In the genomic region with DNA sequence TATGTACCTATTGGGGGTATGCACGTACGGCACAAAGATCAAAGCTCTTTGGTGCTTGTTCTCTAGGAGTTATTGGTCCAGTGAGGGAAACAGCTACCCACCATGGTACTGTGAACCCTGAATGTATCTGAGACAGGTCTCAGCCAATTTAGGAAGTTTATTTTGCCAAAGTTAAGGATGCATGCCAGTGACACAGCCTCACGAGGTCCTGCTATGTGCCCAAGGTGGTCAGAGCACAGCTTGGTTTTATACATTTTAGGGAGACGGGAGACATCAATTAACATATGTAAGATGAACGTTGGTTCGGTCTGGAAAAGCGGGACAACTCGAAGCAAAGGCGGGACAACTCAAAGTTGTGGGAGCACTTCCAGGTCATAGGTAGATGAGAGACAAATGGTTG, we compare ENCODE assay signal across 23 cellular contexts.
DNase-seq lines count a peak whose midpoint lies in the region; ATAC-seq and TF ChIP-seq lines count a peak whose summit lies in the region.
"Had no signal": no experiment of that assay in that cellular context is flagged by ENCODE, and none has a peak within 500 bp of the region (broad histone marks: within the 10 kb centered on the region; RNA-seq: fewer than 3 reads in every experiment).

No MANE protein-coding gene starts in this region.

- H3K9me3 ChIP-seq in ascending aorta (no peaks in the 10 kb centered on the region), esophagus squamous epithelium (no peaks in the 10 kb centered on the region), thoracic aorta (no peaks in the 10 kb centered on the region)
- H3K9me3 ChIP-seq in CD8-positive, alpha-beta memory T cell (ENCODE audit: low read length) = no peaks in the 10 kb centered on the region
- H3K9me3 ChIP-seq: left lung had no signal

- peak overlapping the region; percentile 78 to 79 for H3K27ac ChIP-seq in ascending aorta
- H3K27ac ChIP-seq in esophagus squamous epithelium = peak overlapping the region; percentile 80 to 94 (median 90)
- H3K27ac ChIP-seq in thoracic aorta = peak overlapping the region; percentile 67 to 86
- H3K27ac ChIP-seq in CD8-positive, alpha-beta memory T cell (ENCODE audit: low read depth, low read length) = no peak overlapping the region
- H3K27ac ChIP-seq: parathyroid adenoma had no signal

- CTCF ChIA-PET in CD8-positive, alpha-beta memory T cell (lab: Charles Lee) = no interaction called here

- H3K36me3 ChIP-seq in ascending aorta (no peaks in the 10 kb centered on the region), esophagus squamous epithelium (no peaks in the 10 kb centered on the region), thoracic aorta (no peaks in the 10 kb centered on the region)
- H3K36me3 ChIP-seq in CD8-positive, alpha-beta memory T cell (ENCODE audit: insufficient read depth, low read length) = no peaks in the 10 kb centered on the region
- H3K36me3 ChIP-seq: cardiac muscle cell, left lung had no signal

- H3K27me3 Mint-ChIP-seq in nephron (ENCODE audit: low read depth) = peaks cover 4% of the 10 kb centered on the region
- H3K27me3 Mint-ChIP-seq in CD8-positive, alpha-beta memory T cell = peaks cover 5 to 7% of the 10 kb centered on the region in 2 donors

- POLR2A ChIA-PET in CD8-positive, alpha-beta memory T cell (lab: Charles Lee) = no interaction called here

- peak overlapping the region; percentile 89 to 98 (median 90) for H3K27ac Mint-ChIP-seq in nephron
- H3K27ac Mint-ChIP-seq in CD8-positive, alpha-beta memory T cell = no peak overlapping the region
- H3K27ac Mint-ChIP-seq: activated naive CD8-positive, alpha-beta T cell treated with anti-CD3 and anti-CD28 coated beads, Interleukin-2, amount 50 U/mL, for 24 hours; natural killer cell had no signal

- DNase-seq in ascending aorta (ENCODE audit: low spot score in 2 of 2) (no peak), esophagus squamous epithelium (lab: John Stamatoyannopoulos, UW) (no peak), thoracic aorta (ENCODE audit: low spot score) (no peak)
- no peak for DNase-seq in CD8-positive, alpha-beta memory T cell
- DNase-seq: activated CD4-positive, alpha-beta T cell treated with anti-CD3 and anti-CD28 coated beads, Interleukin-2, amount 50 U/mL, for 1 hour; activated CD8-positive, alpha-beta memory T cell treated with anti-CD3 and anti-CD28 coated beads, Interleukin-2, amount 50 U/mL, for 48 hours; activated effector memory CD4-positive, alpha-beta T cell treated with Interleukin-2 at 50 U/mL for 16 hours; activated naive CD8-positive, alpha-beta T cell treated with anti-CD3 and anti-CD28 coated beads, Interleukin-2, amount 50 U/mL, for 24 hours; EL; erythroblast; GOT3; left lung; natural killer cell; NCI-H1105; NCI-H2081; stimulated activated CD4-positive, alpha-beta T cell treated with anti-CD3 and anti-CD28 coated beads, Interleukin-12 subunit alpha, Interleukin-12 subunit beta, amount 100 ng/mL, for 4 hours; stimulated activated CD8-positive, alpha-beta memory T cell treated with anti-CD3 and anti-CD28 coated beads, Interleukin-4, amount 100 ng/mL, for 48 hours had no signal

- TF ChIP-seq POLR2A in esophagus squamous epithelium (IDR thresholded peaks at IDR 0.05) = no peak

- ATAC-seq in thoracic aorta (ENCODE audit: insufficient number of reproducible peaks, low FRiP score, low read depth) (no peak), HG02571 (IDR thresholded peaks at IDR 0.05; ENCODE audit: unreplicated experiment) (no peak), GM19455 (IDR thresholded peaks at IDR 0.05; ENCODE audit: unreplicated experiment) (no peak), HG02973 (IDR thresholded peaks at IDR 0.05; ENCODE audit: unreplicated experiment) (no peak)
- ATAC-seq: activated naive CD8-positive, alpha-beta T cell treated with anti-CD3 and anti-CD28 coated beads, Interleukin-2, amount 50 U/mL, for 24 hours; natural killer cell had no signal

- H3K27me3 ChIP-seq in ascending aorta (no peaks in the 10 kb centered on the region), esophagus squamous epithelium (no peaks in the 10 kb centered on the region), thoracic aorta (replicated peaks; ENCODE audit: insufficient read depth) (no peaks in the 10 kb centered on the region)
- H3K27me3 ChIP-seq in CD8-positive, alpha-beta memory T cell (ENCODE audit: insufficient read depth, low read length, poor library complexity, severe bottlenecking) = no peaks in the 10 kb centered on the region
- H3K27me3 ChIP-seq: cardiac muscle cell, left lung had no signal

- no peak overlapping the region for H3K4me3 ChIP-seq in ascending aorta
- no peak overlapping the region for H3K4me3 ChIP-seq in esophagus squamous epithelium
- no peak overlapping the region for H3K4me3 ChIP-seq in thoracic aorta
- H3K4me3 ChIP-seq in CD8-positive, alpha-beta memory T cell (ENCODE audit: low read length) = no peak overlapping the region
- H3K4me3 ChIP-seq: cardiac muscle cell, left lung had no signal

- H3K36me3 Mint-ChIP-seq in nephron (ENCODE audit: low read depth) = no peaks in the 10 kb centered on the region
- no peaks in the 10 kb centered on the region for H3K36me3 Mint-ChIP-seq in CD8-positive, alpha-beta memory T cell
- H3K36me3 Mint-ChIP-seq: natural killer cell had no signal

- no peak overlapping the region for H3K4me3 Mint-ChIP-seq in nephron
- H3K4me3 Mint-ChIP-seq in CD8-positive, alpha-beta memory T cell = no peak overlapping the region
- H3K4me3 Mint-ChIP-seq: activated naive CD8-positive, alpha-beta T cell treated with anti-CD3 and anti-CD28 coated beads, Interleukin-2, amount 50 U/mL, for 24 hours; natural killer cell had no signal

- intact Hi-C loops in ascending aorta (cut with DNase I) = loop anchor here (2.0 kb wide), 2 partner anchors 41 to 75 kb away; a partner anchor contains a TSS
- intact Hi-C loops in esophagus squamous epithelium (cut with DNase I) = no loop called here

- H3K4me1 Mint-ChIP-seq in nephron = peaks cover 55% of the 10 kb centered on the region
- no peaks in the 10 kb centered on the region for H3K4me1 Mint-ChIP-seq in CD8-positive, alpha-beta memory T cell
- H3K4me1 Mint-ChIP-seq: natural killer cell had no signal

- H3K4me1 ChIP-seq in ascending aorta (peaks cover 19 to 28% of the 10 kb centered on the region in 2 donors), esophagus squamous epithelium (peaks cover 30 to 64% (median 47%) of the 10 kb centered on the region in 3 donors), thoracic aorta (ENCODE audit: control insufficient read depth in 1 of 2, low read depth in 2 of 2) (peaks cover 22 to 59% of the 10 kb centered on the region in 2 donors)
- no peaks in the 10 kb centered on the region for H3K4me1 ChIP-seq in CD8-positive, alpha-beta memory T cell (ENCODE audit: insufficient read depth, low read length)
- H3K4me1 ChIP-seq: parathyroid adenoma had no signal

- WGBS in esophagus squamous epithelium, 2 donors = 89 to 91% methylated on average over 9 of the region's 9 CpGs

- H3K9me3 Mint-ChIP-seq in nephron = no peaks in the 10 kb centered on the region
- H3K9me3 Mint-ChIP-seq in CD8-positive, alpha-beta memory T cell = no peaks in the 10 kb centered on the region
- H3K9me3 Mint-ChIP-seq: natural killer cell had no signal

- no peak for TF ChIP-seq CTCF in ascending aorta (IDR thresholded peaks at IDR 0.05)
- TF ChIP-seq CTCF in esophagus squamous epithelium (IDR thresholded peaks at IDR 0.05) = no peak
- no peak for TF ChIP-seq CTCF in nephron (IDR thresholded peaks at IDR 0.05; ENCODE audit: unreplicated experiment in 3 of 3)
- no peak for TF ChIP-seq CTCF in thoracic aorta (IDR thresholded peaks at IDR 0.05)

Comparison
In these comparisons a context has a peak if more than half of its experiments do, and no peak if none do; other contexts are left out.
1. H3K27ac Mint-ChIP-seq: peak in nephron (3 of 3); none in CD8-positive, alpha-beta memory T cell (0 of 8).